ENCODE assay signal across 22 cellular contexts in the genomic region with DNA sequence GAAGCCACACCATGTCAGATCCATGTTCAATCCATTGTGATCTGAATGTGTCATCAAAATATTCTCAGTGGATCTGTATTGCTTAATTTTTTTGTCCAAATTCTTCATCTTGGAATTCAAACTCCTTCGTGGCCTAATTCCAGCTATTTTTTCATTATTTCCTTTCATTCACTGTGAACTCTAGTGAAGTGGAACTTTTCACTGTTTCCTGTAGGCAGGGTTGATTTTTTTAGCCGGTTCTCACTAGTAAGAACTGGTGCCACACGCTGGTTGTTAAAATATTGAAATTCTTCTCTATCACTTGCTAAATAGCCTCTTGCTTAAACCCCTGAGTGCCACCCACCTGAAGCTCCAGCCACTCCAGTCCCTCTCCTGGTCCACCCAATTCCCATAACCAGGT. TPM values are rescaled to one million over a fixed set of nuclear protein-coding genes. Genes with fewer than 3 reads are reported as not detected.
"Had no signal": no experiment of that assay in that cellular context is flagged by ENCODE, and none has a peak within 500 bp of the region (broad histone marks: within the 10 kb centered on the region; RNA-seq: fewer than 3 reads in every experiment).

No MANE protein-coding gene starts in this region.

- H3K27ac Mint-ChIP-seq: activated CD4-positive, alpha-beta memory T cell treated with anti-CD3 and anti-CD28 coated beads, Interleukin-2, amount 10 ng/mL, durations not matched to agents 7 days and 5 days; natural killer cell treated with Interleukin-12 subunit alpha and Interleukin-12 subunit beta and Interleukin-15 and Interleukin-18, amount 100 ng/mL, for 72 hours had no signal

- H3K36me3 ChIP-seq: adrenal gland, right atrium auricular region, upper lobe of left lung had no signal

- H3K27ac ChIP-seq: adrenal gland, foreskin keratinocyte, right atrium auricular region, upper lobe of left lung had no signal

- H3K27me3 Mint-ChIP-seq: natural killer cell treated with Interleukin-12 subunit alpha and Interleukin-12 subunit beta and Interleukin-15 and Interleukin-18, amount 100 ng/mL, for 72 hours had no signal

- H3K9me3 ChIP-seq: adrenal gland, right atrium auricular region, upper lobe of left lung had no signal

- H3K36me3 Mint-ChIP-seq: natural killer cell treated with Interleukin-12 subunit alpha and Interleukin-12 subunit beta and Interleukin-15 and Interleukin-18, amount 100 ng/mL, for 72 hours had no signal

- H3K4me3 ChIP-seq: adrenal gland, right atrium auricular region, upper lobe of left lung had no signal

- ATAC-seq: activated T-cell treated with anti-CD3 and anti-CD28 coated beads, Interleukin-2, amount 50 U/mL, for 4 hours; esophagus mucosa; foreskin keratinocyte; left ventricle myocardium superior; natural killer cell treated with Interleukin-12 subunit alpha and Interleukin-12 subunit beta and Interleukin-15 and Interleukin-18, amount 100 ng/mL, for 72 hours had no signal

- H3K27me3 ChIP-seq: adrenal gland, foreskin keratinocyte, right atrium auricular region, upper lobe of left lung had no signal

- DNase-seq: activated CD4-positive, alpha-beta memory T cell treated with anti-CD3 and anti-CD28 coated beads, Interleukin-2, amount 10 ng/mL, durations not matched to agents 7 days and 5 days; activated effector memory CD4-positive, alpha-beta T cell treated with Interleukin-2 at 50 U/mL for 16 hours; activated naive CD4-positive, alpha-beta T cell treated with anti-CD3 and anti-CD28 coated beads, Interleukin-2, amount 50 U/mL, for 16 hours; activated T-cell treated with anti-CD3 and anti-CD28 coated beads, Interleukin-2, amount 50 U/mL, for 4 hours; adrenal gland; foreskin keratinocyte; glutamatergic neuron; hypothalamus; left ventricle myocardium superior; nucleus accumbens; posterior cingulate gyrus; stimulated activated CD4-positive, alpha-beta T cell treated with anti-CD3 and anti-CD28 coated beads, Interleukin-15, amount 100 ng/mL, for 24 hours; stimulated activated CD4-positive, alpha-beta T cell treated with anti-CD3 and anti-CD28 coated beads, Interleukin-4, amount 100 ng/mL, for 1 hour; stimulated activated naive CD4-positive, alpha-beta T cell; T-helper 1 cell; upper lobe of left lung had no signal

- H3K4me3 Mint-ChIP-seq: activated CD4-positive, alpha-beta memory T cell treated with anti-CD3 and anti-CD28 coated beads, Interleukin-2, amount 10 ng/mL, durations not matched to agents 7 days and 5 days; activated T-cell treated with anti-CD3 and anti-CD28 coated beads, Interleukin-2, amount 50 U/mL, for 4 hours; natural killer cell treated with Interleukin-12 subunit alpha and Interleukin-12 subunit beta and Interleukin-15 and Interleukin-18, amount 100 ng/mL, for 72 hours had no signal

RNA-seq across cellular contexts. Expression of a gene that starts 44.5 kb away (rescaled TPM):
- total RNA-seq: activated CD4-positive, alpha-beta memory T cell treated with anti-CD3 and anti-CD28 coated beads, Interleukin-2, amount 10 ng/mL, durations not matched to agents 7 days and 5 days; activated T-cell treated with anti-CD3 and anti-CD28 coated beads, Interleukin-2, amount 50 U/mL, for 4 hours; adrenal gland; cardiac septum; esophagus mucosa; foreskin keratinocyte; kidney epithelial cell; left ventricle myocardium superior; natural killer cell treated with Interleukin-12 subunit alpha and Interleukin-12 subunit beta and Interleukin-15 and Interleukin-18, amount 100 ng/mL, for 72 hours; right atrium auricular region; skeletal muscle tissue; upper lobe of left lung had no signal
- polyA plus RNA-seq: adrenal gland, foreskin keratinocyte had no signal
